In genomic region chr1:182262425-182262824, GRCh38 we compare ENCODE assay signal across 1 cellular context.
TF ChIP-seq lines count a peak whose summit lies in the region.

No MANE protein-coding gene starts in this region.

TF ChIP-seq in K562, 482 proteins besides CTCF, POLR2A, EP300 and RAD21 (continued from another document and continues in another):
- TF ChIP-seq ZMIZ1 (IDR thresholded peaks at IDR 0.05; ENCODE audit: low read depth in 2 of 2, low read length in 2 of 2): no peak
- TF ChIP-seq YY1 (IDR thresholded peaks at IDR 0.05; ENCODE audit: borderline replicate concordance in 1 of 3, control insufficient read depth in 1 of 3, extremely low read depth in 1 of 3, insufficient read depth in 3 of 3, insufficient read length in 1 of 3, insufficient replicate concordance in 2 of 3, low read depth in 1 of 3, low read length in 2 of 3): no peak
- TF ChIP-seq, protein P1, sequence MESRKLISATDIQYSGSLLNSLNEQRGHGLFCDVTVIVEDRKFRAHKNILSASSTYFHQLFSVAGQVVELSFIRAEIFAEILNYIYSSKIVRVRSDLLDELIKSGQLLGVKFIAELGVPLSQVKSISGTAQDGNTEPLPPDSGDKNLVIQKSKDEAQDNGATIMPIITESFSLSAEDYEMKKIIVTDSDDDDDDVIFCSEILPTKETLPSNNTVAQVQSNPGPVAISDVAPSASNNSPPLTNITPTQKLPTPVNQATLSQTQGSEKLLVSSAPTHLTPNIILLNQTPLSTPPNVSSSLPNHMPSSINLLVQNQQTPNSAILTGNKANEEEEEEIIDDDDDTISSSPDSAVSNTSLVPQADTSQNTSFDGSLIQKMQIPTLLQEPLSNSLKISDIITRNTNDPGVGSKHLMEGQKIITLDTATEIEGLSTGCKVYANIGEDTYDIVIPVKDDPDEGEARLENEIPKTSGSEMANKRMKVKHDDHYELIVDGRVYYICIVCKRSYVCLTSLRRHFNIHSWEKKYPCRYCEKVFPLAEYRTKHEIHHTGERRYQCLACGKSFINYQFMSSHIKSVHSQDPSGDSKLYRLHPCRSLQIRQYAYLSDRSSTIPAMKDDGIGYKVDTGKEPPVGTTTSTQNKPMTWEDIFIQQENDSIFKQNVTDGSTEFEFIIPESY (CRISPR knock-in tag; IDR thresholded peaks at IDR 0.05): no peak
- TF ChIP-seq FOS (IDR thresholded peaks at IDR 0.05; ENCODE audit: extremely low read depth, insufficient read length): no peak
- no peak for TF ChIP-seq ZNF77 (CRISPR knock-in tag; IDR thresholded peaks at IDR 0.05)
- TF ChIP-seq ZNF384 (IDR thresholded peaks at IDR 0.05; ENCODE audit: low read depth, low read length): no peak
- peak; percentile 37; the same call in 1 of the 2 replicates for TF ChIP-seq NCOR1 (IDR thresholded peaks at IDR 0.05)
- no peak for TF ChIP-seq ZNF511 (CRISPR knock-in tag; IDR thresholded peaks at IDR 0.05)
- no peak for TF ChIP-seq MYNN (IDR thresholded peaks at IDR 0.05)
- no peak for TF ChIP-seq MYNN (CRISPR knock-in tag; IDR thresholded peaks at IDR 0.05)
- no peak for TF ChIP-seq E2F3 (CRISPR knock-in tag; IDR thresholded peaks at IDR 0.05)
- no peak for TF ChIP-seq COPS2 (conservative IDR thresholded peaks at IDR 0.05)
- no peak for TF ChIP-seq ZNF766 (CRISPR knock-in tag; conservative IDR thresholded peaks at IDR 0.05)
- no peak for TF ChIP-seq TBP (optimal IDR thresholded peaks at IDR 0.05; ENCODE audit: low read depth, low read length)
- no peak for TF ChIP-seq TBL1XR1 (IDR thresholded peaks at IDR 0.05; ENCODE audit: low read length in 2 of 2)
- TF ChIP-seq, protein P2, sequence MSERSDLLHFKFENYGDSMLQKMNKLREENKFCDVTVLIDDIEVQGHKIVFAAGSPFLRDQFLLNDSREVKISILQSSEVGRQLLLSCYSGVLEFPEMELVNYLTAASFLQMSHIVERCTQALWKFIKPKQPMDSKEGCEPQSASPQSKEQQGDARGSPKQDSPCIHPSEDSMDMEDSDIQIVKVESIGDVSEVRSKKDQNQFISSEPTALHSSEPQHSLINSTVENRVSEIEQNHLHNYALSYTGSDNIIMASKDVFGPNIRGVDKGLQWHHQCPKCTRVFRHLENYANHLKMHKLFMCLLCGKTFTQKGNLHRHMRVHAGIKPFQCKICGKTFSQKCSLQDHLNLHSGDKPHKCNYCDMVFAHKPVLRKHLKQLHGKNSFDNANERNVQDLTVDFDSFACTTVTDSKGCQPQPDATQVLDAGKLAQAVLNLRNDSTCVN (CRISPR knock-in tag; IDR thresholded peaks at IDR 0.05): no peak
- TF ChIP-seq HMGXB4 (CRISPR knock-in tag; IDR thresholded peaks at IDR 0.05): no peak
- TF ChIP-seq STAT6 (CRISPR knock-in tag; IDR thresholded peaks at IDR 0.05): no peak
- TF ChIP-seq IRF2 (CRISPR knock-in tag; IDR thresholded peaks at IDR 0.05): no peak
- no peak for TF ChIP-seq FOXA3 (CRISPR knock-in tag; conservative IDR thresholded peaks at IDR 0.05 in 1 of 2, IDR thresholded peaks at IDR 0.05 in 1 of 2)
- TF ChIP-seq ZNF707 (CRISPR knock-in tag; conservative IDR thresholded peaks at IDR 0.05): no peak
- TF ChIP-seq LCOR (CRISPR knock-in tag; IDR thresholded peaks at IDR 0.05): no peak
- no peak for TF ChIP-seq MTA3 (IDR thresholded peaks at IDR 0.05; ENCODE audit: borderline replicate concordance)
- TF ChIP-seq ZNF717 (CRISPR knock-in tag; IDR thresholded peaks at IDR 0.05): no peak
- no peak for TF ChIP-seq ATF4 (CRISPR knock-in tag; IDR thresholded peaks at IDR 0.05)
- TF ChIP-seq, protein P3, sequence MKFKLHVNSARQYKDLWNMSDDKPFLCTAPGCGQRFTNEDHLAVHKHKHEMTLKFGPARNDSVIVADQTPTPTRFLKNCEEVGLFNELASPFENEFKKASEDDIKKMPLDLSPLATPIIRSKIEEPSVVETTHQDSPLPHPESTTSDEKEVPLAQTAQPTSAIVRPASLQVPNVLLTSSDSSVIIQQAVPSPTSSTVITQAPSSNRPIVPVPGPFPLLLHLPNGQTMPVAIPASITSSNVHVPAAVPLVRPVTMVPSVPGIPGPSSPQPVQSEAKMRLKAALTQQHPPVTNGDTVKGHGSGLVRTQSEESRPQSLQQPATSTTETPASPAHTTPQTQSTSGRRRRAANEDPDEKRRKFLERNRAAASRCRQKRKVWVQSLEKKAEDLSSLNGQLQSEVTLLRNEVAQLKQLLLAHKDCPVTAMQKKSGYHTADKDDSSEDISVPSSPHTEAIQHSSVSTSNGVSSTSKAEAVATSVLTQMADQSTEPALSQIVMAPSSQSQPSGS (CRISPR knock-in tag; IDR thresholded peaks at IDR 0.05): no peak
- TF ChIP-seq SRSF1 (IDR thresholded peaks at IDR 0.05; ENCODE audit: low read depth, low read length): no peak
- no peak for TF ChIP-seq ARID3B (CRISPR knock-in tag; IDR thresholded peaks at IDR 0.05; ENCODE audit: borderline replicate concordance)
- no peak for TF ChIP-seq FIP1L1 (IDR thresholded peaks at IDR 0.05; ENCODE audit: low read depth, low read length, poor library complexity, severe bottlenecking)
- TF ChIP-seq ZNF407 (IDR thresholded peaks at IDR 0.05; ENCODE audit: low read depth): no peak
- TF ChIP-seq OTX1 (CRISPR knock-in tag; IDR thresholded peaks at IDR 0.05): peak; percentile 13; the same call in 1 of the 2 replicates
- no peak for TF ChIP-seq ADNP (tag; IDR thresholded peaks at IDR 0.05)
- no peak for TF ChIP-seq ZNF561 (CRISPR knock-in tag; conservative IDR thresholded peaks at IDR 0.05)
- no peak for TF ChIP-seq BRD4 (IDR thresholded peaks at IDR 0.05)
